ENCODE assay signal across 8 cellular contexts in genomic region chr5:100904259-100904822, GRCh38. TPM values are rescaled to one million over a fixed set of nuclear protein-coding genes. Genes with fewer than 3 reads are reported as not detected.
DNase-seq lines count a peak whose midpoint lies in the region; ATAC-seq and TF ChIP-seq lines count a peak whose summit lies in the region.

No MANE protein-coding gene starts in this region.

- peaks cover 0 to 27% (median under 1%) of the 10 kb centered on the region in 12 donors for H3K4me1 ChIP-seq in heart left ventricle
- no peaks in the 10 kb centered on the region for H3K4me1 ChIP-seq in endocrine pancreas (ENCODE audit: control insufficient read depth, insufficient read depth, low read length)
- H3K4me1 ChIP-seq in rectal smooth muscle tissue (ENCODE audit: control insufficient read depth, insufficient read depth, low read length), result no peaks in the 10 kb centered on the region

- intact Hi-C loops in heart left ventricle (cut with DNase I), result loop anchor here in 6 of 10 donors (5.0 to 10.0 kb wide), 12 partner anchors 52 to 422 kb away; partner anchors contain the start of gene FAM174A (in 2 of the 6)
- intact Hi-C loops in Right ventricle myocardium superior (cut with DNase I), result no loop called here

- H3K36me3 ChIP-seq in heart left ventricle (no peaks in the 10 kb centered on the region), endocrine pancreas (ENCODE audit: control insufficient read depth, insufficient read depth, low read length) (no peaks in the 10 kb centered on the region), rectal smooth muscle tissue (ENCODE audit: control insufficient read depth, insufficient read depth, low read length) (no peaks in the 10 kb centered on the region)

- no peak for TF ChIP-seq POLR2A in heart left ventricle (IDR thresholded peaks at IDR 0.05)

- H3K4me3 ChIP-seq in heart left ventricle (peak overlapping the region; percentile 40 to 81 (median 66)), endocrine pancreas (ENCODE audit: control insufficient read depth, insufficient read depth, low read length) (peak overlapping the region; percentile 47), rectal smooth muscle tissue (ENCODE audit: low read length) (peak overlapping the region; percentile 76)

- H3K27ac ChIP-seq in heart left ventricle (peak overlapping the region in 10 of 12 donors; percentile 38 to 97 (median 72)), rectal smooth muscle tissue (ENCODE audit: low read depth, low read length) (no peak overlapping the region)

- H3K9ac ChIP-seq in endocrine pancreas (ENCODE audit: control insufficient read depth, insufficient read depth, low read length), result no peak overlapping the region
- H3K9ac ChIP-seq in rectal smooth muscle tissue (ENCODE audit: low read length), result peak overlapping the region; percentile 16

- H3K9me3 ChIP-seq in heart left ventricle (no peaks in the 10 kb centered on the region), endocrine pancreas (ENCODE audit: control insufficient read depth, low read length) (no peaks in the 10 kb centered on the region)

- 4 to 24% (median 9%) methylated on average over 22 of the region's 22 CpGs for WGBS in heart left ventricle, 4 donors

- DNase-seq in heart left ventricle (peak in 3 of 5 donors; percentile 25 to 29 (median 28)), Right ventricle myocardium superior (no peak), ecto neural progenitor cell (ENCODE audit: low spot score) (no peak), NCI-H226 (no peak)
- DNase-seq in activated CD4-positive, CD25-positive, alpha-beta regulatory T cell treated with anti-CD3 and anti-CD28 coated beads, Interleukin-2, amount 50 U/mL, for 16 hours (ENCODE audit: low read depth, low spot score), result peak; percentile 19

- no peak for TF ChIP-seq CTCF in heart left ventricle (IDR thresholded peaks at IDR 0.05)

- H3K27me3 ChIP-seq in heart left ventricle, result peaks cover 0 to 5% (median 0%) of the 10 kb centered on the region in 9 donors
- H3K27me3 ChIP-seq in endocrine pancreas (ENCODE audit: control insufficient read depth, insufficient read depth, low read length), result no peaks in the 10 kb centered on the region
- peaks cover 3% of the 10 kb centered on the region for H3K27me3 ChIP-seq in rectal smooth muscle tissue (ENCODE audit: control insufficient read depth, insufficient read depth, low read length)

- ATAC-seq in heart left ventricle (no peak), Right ventricle myocardium superior (ENCODE audit: poor library complexity) (no peak), HG03378 (IDR thresholded peaks at IDR 0.05; ENCODE audit: unreplicated experiment) (peak; percentile 24)

RNA-seq across cellular contexts. Expression of gene ST8SIA4, which starts 1.3 kb away (rescaled TPM):
- total RNA-seq in heart left ventricle (10 to 100 TPM in 1 of 9 donors, 1 to 10 TPM in 8; 1.6 to 17.7 (median 4.5) TPM), Right ventricle myocardium superior (2.9 TPM)
- polyA plus RNA-seq in heart left ventricle, result 1 to 10 TPM in 1 of 2 donors, under 1 TPM in 1; 0.87 to 1.1 TPM

Comparison
In these comparisons a context has a peak if more than half of its experiments do, and no peak if none do; other contexts are left out.
1. DNase-seq: peak in heart left ventricle (3 of 5) and activated CD4-positive, CD25-positive, alpha-beta regulatory T cell treated with anti-CD3 and anti-CD28 coated beads, Interleukin-2, amount 50 U/mL, for 16 hours (single experiment); none in Right ventricle myocardium superior (single experiment), ecto neural progenitor cell (single experiment) and NCI-H226 (single experiment).
2. Peak in every context shown above with its lines, with median percentiles within 50 percentile points of each other: H3K4me3 ChIP-seq.